Comparison of ENCODE assay signal across 1 cellular context in the genomic region with DNA sequence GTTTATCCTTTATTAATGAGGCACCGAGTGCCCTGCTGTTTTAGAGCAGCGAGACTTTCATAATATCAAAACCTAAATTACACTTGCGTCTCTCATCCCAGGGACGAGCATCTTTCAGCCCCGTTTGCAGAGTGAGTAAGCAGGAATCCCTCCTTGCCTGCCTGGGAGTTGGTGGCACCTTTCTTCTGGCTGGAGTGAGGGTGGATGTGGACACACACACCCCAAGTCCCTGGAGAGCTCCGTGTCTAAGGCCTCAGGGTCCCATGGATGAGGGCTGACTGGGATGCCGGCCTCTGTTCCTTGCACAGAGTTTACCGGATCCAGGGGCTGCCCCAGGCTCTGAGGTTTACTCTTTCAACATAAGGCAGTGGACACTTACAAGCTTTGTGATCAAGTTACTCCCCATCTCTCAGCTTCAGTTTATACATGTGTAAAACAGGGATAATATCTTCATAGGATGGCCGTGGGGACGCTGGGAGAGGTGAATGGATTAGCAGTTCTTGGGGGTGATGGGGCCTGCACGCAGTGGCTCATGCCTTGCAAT.
TF ChIP-seq lines count a peak whose summit lies in the region.

No MANE protein-coding gene starts in this region.

TF ChIP-seq in SK-N-SH, 30 proteins besides CTCF, POLR2A, EP300 and RAD21 (continued from another document):
- no peak for TF ChIP-seq NFIC (IDR thresholded peaks at IDR 0.05; ENCODE audit: borderline replicate concordance)
